ENCODE assay signal across 20 cellular contexts in the genomic region with DNA sequence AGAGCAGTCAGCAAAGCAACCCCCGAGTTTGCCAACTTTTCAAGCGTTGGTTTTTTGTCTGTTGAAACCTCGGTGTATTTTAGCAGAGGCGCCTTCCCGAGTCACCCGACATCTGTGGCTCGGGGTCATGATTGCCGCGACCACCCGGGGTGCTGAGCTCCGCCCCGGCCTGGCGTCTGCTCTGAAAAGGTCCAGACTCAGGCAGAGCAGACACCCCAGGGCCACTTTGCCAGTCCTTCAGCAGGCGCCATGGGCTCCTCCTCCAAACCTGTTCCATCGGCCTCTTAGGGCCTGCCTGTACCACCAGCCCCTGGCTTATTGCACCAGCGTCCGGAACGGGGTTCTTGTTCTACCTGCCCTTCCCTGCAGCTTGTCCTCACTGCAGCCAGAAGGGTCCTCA.
"Had no signal": no experiment of that assay in that cellular context is flagged by ENCODE, and none has a peak within 500 bp of the region (broad histone marks: within the 10 kb centered on the region; RNA-seq: fewer than 3 reads in every experiment).

No MANE protein-coding gene starts in this region.

- H3K27me3 ChIP-seq: adrenal gland, foreskin keratinocyte, left lung, neutrophil had no signal

- H3K27ac Mint-ChIP-seq: activated CD4-positive, alpha-beta T cell treated with anti-CD3 and anti-CD28 coated beads for 36 hours; activated naive CD4-positive, alpha-beta T cell treated with anti-CD3 and anti-CD28 coated beads, Interleukin-2, amount 50 U/mL, for 72 hours; activated T-helper 1 cell treated with anti-CD3 and anti-CD28 coated beads, Interleukin-12 subunit alpha, Interleukin-12 subunit beta, Interleukin-2, Interleukin-4 antibody, amounts not matched to agents 30 ng/mL and 10 ng/mL and 1 ng/mL, durations not matched to agents 14 hours and 24 hours and 36 hours; WTC11 had no signal

- ATAC-seq: activated CD4-positive, alpha-beta T cell treated with anti-CD3 and anti-CD28 coated beads for 36 hours; activated naive CD4-positive, alpha-beta T cell treated with anti-CD3 and anti-CD28 coated beads, Interleukin-2, amount 50 U/mL, for 72 hours; effector memory CD8-positive, alpha-beta T cell; foreskin keratinocyte; left lung; WTC11 had no signal

- H3K36me3 ChIP-seq: adrenal gland had no signal

- DNase-seq: activated CD4-positive, alpha-beta T cell treated with anti-CD3 and anti-CD28 coated beads for 36 hours; activated CD4-positive, alpha-beta T cell treated with anti-CD3 and anti-CD28 coated beads, Interleukin-2, amount 50 U/mL, for 48 hours; activated gamma-delta T cell treated with Interleukin-2 at 50 U/mL for 16 hours; activated T-cell treated with anti-CD3 and anti-CD28 coated beads for 4 hours; adrenal gland; dermis blood vessel endothelial cell; effector memory CD8-positive, alpha-beta T cell; foreskin keratinocyte; kidney; mammary epithelial cell; naive B cell; stimulated activated CD8-positive, alpha-beta memory T cell treated with anti-CD3 and anti-CD28 coated beads, Interleukin-4, amount 100 ng/mL, for 48 hours; stimulated activated naive CD4-positive, alpha-beta T cell; SW 1271 had no signal

- H3K9me3 ChIP-seq: adrenal gland, left lung, neutrophil had no signal

- H3K4me3 Mint-ChIP-seq: activated CD4-positive, alpha-beta T cell treated with anti-CD3 and anti-CD28 coated beads for 36 hours; activated T-helper 1 cell treated with anti-CD3 and anti-CD28 coated beads, Interleukin-12 subunit alpha, Interleukin-12 subunit beta, Interleukin-2, Interleukin-4 antibody, amounts not matched to agents 30 ng/mL and 10 ng/mL and 1 ng/mL, durations not matched to agents 14 hours and 24 hours and 36 hours; effector memory CD8-positive, alpha-beta T cell; naive B cell; WTC11 had no signal

- H3K9me3 Mint-ChIP-seq: activated naive CD4-positive, alpha-beta T cell treated with anti-CD3 and anti-CD28 coated beads, Interleukin-2, amount 50 U/mL, for 72 hours; activated T-helper 1 cell treated with anti-CD3 and anti-CD28 coated beads, Interleukin-12 subunit alpha, Interleukin-12 subunit beta, Interleukin-2, Interleukin-4 antibody, amounts not matched to agents 30 ng/mL and 10 ng/mL and 1 ng/mL, durations not matched to agents 14 hours and 24 hours and 36 hours; effector memory CD8-positive, alpha-beta T cell; naive B cell; WTC11 had no signal

- H3K27me3 Mint-ChIP-seq: activated CD4-positive, alpha-beta T cell treated with anti-CD3 and anti-CD28 coated beads for 36 hours; effector memory CD8-positive, alpha-beta T cell; naive B cell had no signal

- H3K4me1 Mint-ChIP-seq: activated CD4-positive, alpha-beta T cell treated with anti-CD3 and anti-CD28 coated beads for 36 hours; naive B cell; WTC11 had no signal

- H3K4me3 ChIP-seq: adrenal gland, left lung had no signal

- H3K36me3 Mint-ChIP-seq: activated naive CD4-positive, alpha-beta T cell treated with anti-CD3 and anti-CD28 coated beads, Interleukin-2, amount 50 U/mL, for 72 hours; naive B cell; WTC11 had no signal

- H3K4me1 ChIP-seq: foreskin keratinocyte, left lung, parathyroid adenoma had no signal

- H3K27ac ChIP-seq: adrenal gland, foreskin keratinocyte, left lung, neutrophil, parathyroid adenoma had no signal
